Comparison of ENCODE assay signal across 16 cellular contexts in the genomic region with DNA sequence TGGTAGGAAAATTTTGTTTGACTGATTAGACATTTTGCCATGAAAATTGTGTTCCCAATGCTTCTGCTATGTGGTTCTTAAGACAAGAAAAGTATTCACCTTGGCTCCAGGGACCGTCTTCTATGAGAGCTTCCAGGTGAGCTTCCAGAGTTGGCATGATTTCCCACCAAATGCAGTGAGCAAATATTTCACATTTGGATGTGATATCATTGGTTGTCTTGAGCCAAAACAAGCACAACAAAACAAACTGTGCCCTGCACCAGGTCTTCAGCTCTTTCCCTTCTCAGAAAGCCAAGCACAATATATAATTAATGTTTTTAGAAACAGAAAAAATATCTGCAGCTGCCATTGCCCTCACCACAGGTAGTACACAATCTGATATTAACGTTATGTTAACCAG.
"Had no signal": no experiment of that assay in that cellular context is flagged by ENCODE, and none has a peak within 500 bp of the region (broad histone marks: within the 10 kb centered on the region; RNA-seq: fewer than 3 reads in every experiment).

No MANE protein-coding gene starts in this region.

- H3K4me3 Mint-ChIP-seq: activated naive CD8-positive, alpha-beta T cell; naive thymus-derived CD4-positive, alpha-beta T cell; neural progenitor cell; stimulated activated naive CD8-positive, alpha-beta T cell treated with anti-CD3 and anti-CD28 coated beads, Interleukin-15, Interleukin-2, amounts not matched to agents 100 ng/mL and 50 ng/mL, for 24 hours had no signal

- H3K4me1 Mint-ChIP-seq: naive thymus-derived CD4-positive, alpha-beta T cell; neural progenitor cell had no signal

- H2AFZ ChIP-seq: neural progenitor cell had no signal

- H3K9me3 ChIP-seq: esophagus muscularis mucosa, tibial nerve, uterus had no signal

- ATAC-seq: heart right ventricle; naive thymus-derived CD4-positive, alpha-beta T cell; psoas muscle; right cardiac atrium had no signal

- H3K36me3 Mint-ChIP-seq: activated naive CD8-positive, alpha-beta T cell; naive thymus-derived CD4-positive, alpha-beta T cell; neural progenitor cell had no signal

- DNase-seq: activated CD4-positive, alpha-beta T cell treated with anti-CD3 and anti-CD28 coated beads, Interleukin-2, amount 50 U/mL, for 48 hours; dermis blood vessel endothelial cell; effector memory CD4-positive, alpha-beta T cell; heart right ventricle; mesenchymal stem cell; naive thymus-derived CD4-positive, alpha-beta T cell; psoas muscle; right cardiac atrium; uterus had no signal

- H3K4me3 ChIP-seq: cardiac muscle cell, esophagus muscularis mucosa, heart right ventricle, neural progenitor cell, psoas muscle, skin epidermis, tibial nerve, uterus had no signal

- H3K36me3 ChIP-seq: cardiac muscle cell, esophagus muscularis mucosa, heart right ventricle, neural progenitor cell, tibial nerve, uterus had no signal

- H3K27ac Mint-ChIP-seq: activated naive CD8-positive, alpha-beta T cell; naive thymus-derived CD4-positive, alpha-beta T cell; neural progenitor cell; stimulated activated naive CD8-positive, alpha-beta T cell treated with anti-CD3 and anti-CD28 coated beads, Interleukin-15, Interleukin-2, amounts not matched to agents 100 ng/mL and 50 ng/mL, for 24 hours had no signal

- H3K4me2 ChIP-seq: neural progenitor cell had no signal

- H3K4me1 ChIP-seq: esophagus muscularis mucosa, neural progenitor cell, psoas muscle, uterus had no signal

- H3K27me3 Mint-ChIP-seq: activated naive CD8-positive, alpha-beta T cell; naive thymus-derived CD4-positive, alpha-beta T cell; stimulated activated naive CD8-positive, alpha-beta T cell treated with anti-CD3 and anti-CD28 coated beads, Interleukin-15, Interleukin-2, amounts not matched to agents 100 ng/mL and 50 ng/mL, for 24 hours had no signal

- H3K9ac ChIP-seq: neural progenitor cell had no signal

- H3K27me3 ChIP-seq: cardiac muscle cell, esophagus muscularis mucosa, heart right ventricle, neural progenitor cell, tibial nerve, uterus had no signal

- H3K27ac ChIP-seq: cardiac muscle cell, esophagus muscularis mucosa, heart right ventricle, neural progenitor cell, psoas muscle, skin epidermis, uterus had no signal
